8 cellular contexts compared by ENCODE assay signal in genomic region chrX:97563531-97564133, GRCh38.
DNase-seq lines count a peak whose midpoint lies in the region; ATAC-seq, FAIRE-seq and TF ChIP-seq lines count a peak whose summit lies in the region.

No MANE protein-coding gene starts in this region.

- H3K4me1 ChIP-seq in A549 (no peaks in the 10 kb centered on the region), fibroblast of lung (ENCODE audit: control insufficient read depth, extremely low read depth, insufficient read depth, low read length) (no peaks in the 10 kb centered on the region)

- WGBS in A549 (ENCODE audit: missing lambda C conversion rate), result 63% methylated on average over 4 of the region's 4 CpGs

- peak overlapping the region; percentile 34 for H2AFZ ChIP-seq in fibroblast of lung (ENCODE audit: low read length)

- POLR2A ChIA-PET in A549 (lab: Yijun Ruan, JAX), result no interaction called here

- no peaks in the 10 kb centered on the region for H3K9me3 ChIP-seq in A549
- no peaks in the 10 kb centered on the region for H3K9me3 ChIP-seq in fibroblast of lung (ENCODE audit: control insufficient read depth, insufficient read depth, low read depth, low read length)

- TF ChIP-seq POLR2A in A549 (IDR thresholded peaks at IDR 0.05; ENCODE audit: low read length), result no peak

- FAIRE-seq in A549 (lab: Jason Lieb, UNC), result no peak
- FAIRE-seq in urothelium cell line (lab: Jason Lieb, UNC), result no peak

- intact Hi-C loops in posterior vena cava (cut with DNase I), result no loop called here

- no peak for DNase-seq in A549 (ENCODE audit: low read depth in 1 of 2, low spot score in 1 of 2)
- DNase-seq in NCI-H748 treated with DMSO at 0.1 percent for 48 hours (lab: John Stamatoyannopoulos, UW), result peak; percentile 9
- peak; percentile 7 for DNase-seq in activated T-cell treated with anti-CD3 and anti-CD28 coated beads for 4 hours
- DNase-seq in fibroblast of lung (ENCODE audit: low read depth in 2 of 2), result peak; percentile 69 to 77
- peak; percentile 79 for DNase-seq in posterior vena cava (ENCODE audit: low spot score)
- peak; percentile 9 for DNase-seq in urothelium cell line (ENCODE audit: low spot score)

- no peaks in the 10 kb centered on the region for H3K36me3 ChIP-seq in fibroblast of lung (ENCODE audit: control insufficient read depth, insufficient read depth, low read length)

- H3K4me3 ChIP-seq in A549 (no peak overlapping the region), fibroblast of lung (replicated peaks in 1 of 4; ENCODE audit: control extremely low read depth in 1 of 4, insufficient read depth in 1 of 4, low read depth in 3 of 4, low read length in 4 of 4) (peak overlapping the region; percentile 21 to 43 (median 33))

- H3K27ac ChIP-seq in A549, result no peak overlapping the region
- H3K27ac ChIP-seq in fibroblast of lung (ENCODE audit: insufficient read depth, low read length), result peak overlapping the region; percentile 39

- H3K4me2 ChIP-seq in A549 (peak overlapping the region; percentile 52), fibroblast of lung (ENCODE audit: extremely low read depth, insufficient read depth, low read length) (peak overlapping the region; percentile 82)

- H3K9ac ChIP-seq in fibroblast of lung (ENCODE audit: insufficient read depth, low read length), result peak overlapping the region; percentile 20

- no peak for TF ChIP-seq RAD21 in A549 (conservative IDR thresholded peaks at IDR 0.05 in 1 of 2, IDR thresholded peaks at IDR 0.05 in 1 of 2)

- CTCF ChIA-PET in A549 (lab: Yijun Ruan, JAX), result no interaction called here

- TF ChIP-seq EP300 in A549 (IDR thresholded peaks at IDR 0.05), result no peak

- ATAC-seq in A549 (no peak), GM18520 (IDR thresholded peaks at IDR 0.05; ENCODE audit: unreplicated experiment) (peak; percentile 97), HG03039 (IDR thresholded peaks at IDR 0.05; ENCODE audit: unreplicated experiment) (peak; percentile 97)

- H3K79me2 ChIP-seq in fibroblast of lung (ENCODE audit: control insufficient read depth, insufficient read depth, low read length), result no peaks in the 10 kb centered on the region

- TF ChIP-seq CTCF in A549 (IDR thresholded peaks at IDR 0.05) (no peak), fibroblast of lung (conservative IDR thresholded peaks at IDR 0.05 in 1 of 2, IDR thresholded peaks at IDR 0.05 in 1 of 2; ENCODE audit: low read depth in 1 of 2, low read length in 2 of 2) (no peak)

- H4K20me1 ChIP-seq in fibroblast of lung (ENCODE audit: control insufficient read depth, extremely low read depth, insufficient read depth, low read length), result no peaks in the 10 kb centered on the region

- H3K27me3 ChIP-seq in fibroblast of lung (ENCODE audit: control insufficient read depth, insufficient read depth, low read length), result no peaks in the 10 kb centered on the region

TF ChIP-seq in A549, 52 proteins besides CTCF, POLR2A, EP300 and RAD21:
- TF ChIP-seq JUNB (IDR thresholded peaks at IDR 0.05), result no peak
- TF ChIP-seq EHMT2 (IDR thresholded peaks at IDR 0.05; ENCODE audit: low read depth), result no peak
- TF ChIP-seq CBX2 (IDR thresholded peaks at IDR 0.05; ENCODE audit: borderline replicate concordance, low read depth), result no peak
- no peak for TF ChIP-seq MAFK (IDR thresholded peaks at IDR 0.05; ENCODE audit: partially characterized antibody)
- no peak for TF ChIP-seq PBX3 (IDR thresholded peaks at IDR 0.05)
- TF ChIP-seq RNF2 (IDR thresholded peaks at IDR 0.05; ENCODE audit: borderline replicate concordance, low read depth), result no peak
- TF ChIP-seq RARB (CRISPR knock-in tag; IDR thresholded peaks at IDR 0.05), result no peak
- no peak for TF ChIP-seq CBX8 (IDR thresholded peaks at IDR 0.05)
- TF ChIP-seq FOSL2 (IDR thresholded peaks at IDR 0.05), result no peak
- TF ChIP-seq FOSL2 (CRISPR knock-in tag; IDR thresholded peaks at IDR 0.05), result no peak
TF ChIP-seq in A549: peak in this region for 0.

Comparison
In these comparisons a context has a peak if more than half of its experiments do, and no peak if none do; other contexts are left out.
1. ATAC-seq: peak in GM18520 (single experiment) and HG03039 (single experiment); none in A549 (0 of 2).
2. DNase-seq: peak in NCI-H748 treated with DMSO at 0.1 percent for 48 hours (single experiment), activated T-cell treated with anti-CD3 and anti-CD28 coated beads for 4 hours (single experiment), fibroblast of lung (2 of 2), posterior vena cava (single experiment) and urothelium cell line (single experiment); none in A549 (0 of 2).